8 cellular contexts compared by ENCODE assay signal in the genomic region with DNA sequence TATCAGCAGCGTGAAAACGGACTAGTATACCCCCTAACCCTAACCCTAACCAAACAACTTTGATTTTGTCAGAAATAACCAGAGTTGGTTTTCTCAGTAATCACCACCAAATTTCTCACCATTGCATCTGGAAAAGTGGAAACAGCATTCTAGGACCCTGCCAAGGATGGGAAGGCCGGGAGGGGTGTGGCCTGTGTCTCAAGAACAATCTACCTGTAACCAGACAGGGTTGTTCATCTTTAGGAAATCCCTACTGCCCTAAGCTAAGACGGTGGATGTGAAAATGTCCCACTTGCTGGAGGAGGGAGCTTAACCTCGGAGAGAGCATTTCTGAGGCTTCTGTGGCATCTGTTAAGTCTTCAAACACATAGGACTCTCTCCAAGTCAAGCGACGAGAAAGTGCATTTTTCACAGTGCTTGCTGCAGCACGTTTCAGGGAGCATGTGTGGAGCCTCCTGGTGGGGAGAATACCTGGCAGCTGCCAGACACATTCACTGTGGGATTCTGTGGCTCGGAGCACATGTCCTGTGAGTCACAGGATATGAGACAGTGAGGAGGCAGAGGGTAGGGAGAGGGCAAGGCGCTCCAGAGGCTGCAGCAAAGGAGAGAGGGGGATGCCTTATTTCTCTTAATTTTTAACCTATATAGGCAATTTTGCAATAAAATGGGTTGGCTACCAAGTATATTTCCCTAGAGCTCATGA.
DNase-seq lines count a peak whose midpoint lies in the region; ATAC-seq and TF ChIP-seq lines count a peak whose summit lies in the region.

No MANE protein-coding gene starts in this region.

- peaks cover 11% of the 10 kb centered on the region for H3K9me3 Mint-ChIP-seq in activated naive CD4-positive, alpha-beta T cell treated with anti-CD3 and anti-CD28 coated beads, Interleukin-2, amount 10 ng/mL, durations not matched to agents 7 days and 5 days

- no peak overlapping the region for H3K27ac Mint-ChIP-seq in activated naive CD4-positive, alpha-beta T cell treated with anti-CD3 and anti-CD28 coated beads, Interleukin-2, amount 10 ng/mL, durations not matched to agents 7 days and 5 days

- H3K27me3 ChIP-seq in spleen (replicated peaks in 1 of 7), result no peaks in the 10 kb centered on the region

- ATAC-seq in HG02981 (IDR thresholded peaks at IDR 0.05; ENCODE audit: unreplicated experiment), result no peak
- ATAC-seq in GM18498 (IDR thresholded peaks at IDR 0.05; ENCODE audit: unreplicated experiment), result no peak
- no peak for ATAC-seq in GM21786 (IDR thresholded peaks at IDR 0.05; ENCODE audit: unreplicated experiment)

- CTCF ChIA-PET in activated naive CD4-positive, alpha-beta T cell treated with anti-CD3 and anti-CD28 coated beads, Interleukin-2, amount 10 ng/mL, durations not matched to agents 7 days and 5 days (lab: Charles Lee), result interaction anchor here (0.6 to 1.6 kb wide), 3 partner anchors 23 to 123 kb away, joined by 3 to 5 read pairs (median 4); no protein-coding TSS in a partner anchor

- no peak overlapping the region for H3K4me3 Mint-ChIP-seq in activated naive CD4-positive, alpha-beta T cell treated with anti-CD3 and anti-CD28 coated beads, Interleukin-2, amount 10 ng/mL, durations not matched to agents 7 days and 5 days

- WGBS in spleen, 5 donors, result 55 to 64% (median 58%) methylated on average over 10 of the region's 10 CpGs

- H3K27me3 Mint-ChIP-seq in activated naive CD4-positive, alpha-beta T cell treated with anti-CD3 and anti-CD28 coated beads, Interleukin-2, amount 10 ng/mL, durations not matched to agents 7 days and 5 days, result peaks cover 8% of the 10 kb centered on the region

- H3K4me1 Mint-ChIP-seq in activated naive CD4-positive, alpha-beta T cell treated with anti-CD3 and anti-CD28 coated beads, Interleukin-2, amount 10 ng/mL, durations not matched to agents 7 days and 5 days, result peaks cover 21% of the 10 kb centered on the region

- TF ChIP-seq POLR2A in spleen (IDR thresholded peaks at IDR 0.05), result no peak

- no peak overlapping the region for H3K4me3 ChIP-seq in spleen

- H3K9me3 ChIP-seq in spleen, result no peaks in the 10 kb centered on the region

- peak in 6 of 11 experiments; percentile 23 to 45 (median 28) for TF ChIP-seq CTCF in spleen (IDR thresholded peaks at IDR 0.05 in 8 of 11, conservative IDR thresholded peaks at IDR 0.05 in 3 of 11)

- intact Hi-C loops in spleen (cut with DNase I; ENCODE audit: low total_unique reads), result no loop called here

- DNase-seq in DMS 273 treated with DMSO at 0.1 percent for 48 hours (lab: John Stamatoyannopoulos, UW), result peak; percentile 29
- DNase-seq in M059J (ENCODE audit: low read depth), result peak; percentile 98
- DNase-seq in activated naive CD4-positive, alpha-beta T cell treated with anti-CD3 and anti-CD28 coated beads, Interleukin-2, amount 10 ng/mL, durations not matched to agents 7 days and 5 days, result peak; percentile 38
- DNase-seq in hepatic stellate cell (ENCODE audit: low spot score), result peak; percentile 91
- DNase-seq in spleen, result peak; percentile 58

- H3K27ac ChIP-seq in spleen, result no peak overlapping the region

- peaks cover 1% of the 10 kb centered on the region for H3K36me3 Mint-ChIP-seq in activated naive CD4-positive, alpha-beta T cell treated with anti-CD3 and anti-CD28 coated beads, Interleukin-2, amount 10 ng/mL, durations not matched to agents 7 days and 5 days

- no peaks in the 10 kb centered on the region for H3K4me1 ChIP-seq in spleen

- no peaks in the 10 kb centered on the region for H3K36me3 ChIP-seq in spleen

Comparison
In these comparisons a context has a peak if more than half of its experiments do, and no peak if none do; other contexts are left out.
1. DNase-seq: peak in every context shown above with its lines; median percentile 98 in M059J; 91 in hepatic stellate cell; 58 in spleen; 38 in activated naive CD4-positive, alpha-beta T cell treated with anti-CD3 and anti-CD28 coated beads, Interleukin-2, amount 10 ng/mL, durations not matched to agents 7 days and 5 days; 29 in DMS 273 treated with DMSO at 0.1 percent for 48 hours.